Comparison of ENCODE assay signal across 38 cellular contexts in the genomic region with DNA sequence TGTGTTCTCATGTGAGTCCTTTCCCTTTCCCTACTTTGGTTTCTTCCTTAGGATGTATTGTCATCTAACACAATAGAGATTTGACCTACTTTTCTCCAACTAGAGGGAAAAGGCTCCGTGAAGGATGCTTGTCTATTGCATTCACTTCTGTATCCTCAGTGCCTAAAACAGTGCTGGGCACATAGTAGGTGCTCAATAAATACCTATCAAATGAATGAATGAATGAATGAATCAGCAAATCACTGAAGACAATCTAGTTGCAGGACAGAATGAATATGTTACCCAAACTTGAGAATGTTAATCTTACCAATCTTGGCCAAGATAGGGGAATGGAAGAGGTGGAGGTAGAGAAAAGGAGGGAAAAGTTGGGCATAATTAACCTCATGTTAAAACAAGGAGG.
"Had no signal": no experiment of that assay in that cellular context is flagged by ENCODE, and none has a peak within 500 bp of the region (broad histone marks: within the 10 kb centered on the region; RNA-seq: fewer than 3 reads in every experiment).

No MANE protein-coding gene starts in this region.

- H3K36me3 ChIP-seq: adrenal gland, cardiac muscle cell had no signal

- H3K27ac Mint-ChIP-seq: activated B cell treated with CpG ODN at 0.5 μM for 24 hours; activated CD4-positive, alpha-beta memory T cell treated with anti-CD3 and anti-CD28 coated beads for 36 hours; activated CD4-positive, alpha-beta T cell treated with anti-CD3 and anti-CD28 coated beads, Interleukin-2, amount 10 ng/mL, durations not matched to agents 24 days and 14 days; activated CD8-positive, alpha-beta T cell treated with anti-CD3 and anti-CD28 coated beads for 36 hours; activated naive CD4-positive, alpha-beta T cell treated with anti-CD3 and anti-CD28 coated beads for 36 hours; activated naive CD8-positive, alpha-beta T cell treated with anti-CD3 and anti-CD28 coated beads for 36 hours; activated T-cell treated with anti-CD3 and anti-CD28 coated beads, Interleukin-2, amount 50 U/mL, for 72 hours; activated T-helper 1 cell treated with anti-CD3 and anti-CD28 coated beads, Interleukin-12 subunit alpha, Interleukin-12 subunit beta, Interleukin-2, Interleukin-4 antibody, amounts not matched to agents 30 ng/mL and 10 ng/mL and 1 ng/mL, durations not matched to agents 14 hours and 24 hours and 36 hours; activated T-helper 17 cell treated with anti-CD3 and anti-CD28 coated beads, Interleukin-2, amount 50 U/mL, for 72 hours; T-helper 1 cell treated with Interleukin-12 subunit alpha and Interleukin-12 subunit beta and Interleukin-4 antibody, amounts not matched to agents 30 μg/mL and 1 μg/mL, for 36 hours; T-helper 2 cell treated with Interferon-gamma antibody and Interleukin-4, amounts not matched to agents 5 μg/mL and 100 μg/mL, for 36 hours had no signal

- H3K4me3 ChIP-seq: adrenal gland, cardiac muscle cell had no signal

- DNase-seq: activated B cell treated with CpG ODN at 0.5 μM for 24 hours; activated CD4-positive, alpha-beta memory T cell treated with anti-CD3 and anti-CD28 coated beads for 36 hours; activated CD4-positive, alpha-beta T cell treated with anti-CD3 and anti-CD28 coated beads for 4 hours; activated CD4-positive, alpha-beta T cell treated with anti-CD3 and anti-CD28 coated beads, Interleukin-2, amount 10 ng/mL, durations not matched to agents 24 days and 14 days; activated CD4-positive, alpha-beta T cell treated with anti-CD3 and anti-CD28 coated beads, Interleukin-2, amount 50 U/mL, for 1 hour; activated CD4-positive, alpha-beta T cell treated with anti-CD3 and anti-CD28 coated beads, Interleukin-2, amount 50 U/mL, for 4 hours; activated CD4-positive, CD25-positive, alpha-beta regulatory T cell treated with anti-CD3 and anti-CD28 coated beads, Interleukin-2, amount 50 U/mL, for 72 hours; activated CD8-positive, alpha-beta memory T cell treated with anti-CD3 and anti-CD28 coated beads, Interleukin-2, amount 50 U/mL, for 4 hours; activated CD8-positive, alpha-beta T cell treated with anti-CD3 and anti-CD28 coated beads for 36 hours; activated effector memory CD4-positive, alpha-beta T cell treated with anti-CD3 and anti-CD28 coated beads, Interleukin-2, amount 50 U/mL, for 16 hours; activated gamma-delta T cell treated with Interleukin-2 at 50 U/mL for 16 hours; activated naive CD4-positive, alpha-beta T cell; activated naive CD4-positive, alpha-beta T cell treated with anti-CD3 and anti-CD28 coated beads for 36 hours; activated naive CD4-positive, alpha-beta T cell treated with anti-CD3 and anti-CD28 coated beads, Interleukin-2, amount 50 U/mL, for 16 hours; activated naive CD8-positive, alpha-beta T cell treated with anti-CD3 and anti-CD28 coated beads for 36 hours; activated T-cell treated with anti-CD3 and anti-CD28 coated beads for 4 hours; activated T-cell treated with anti-CD3 and anti-CD28 coated beads, Interleukin-2, amount 50 U/mL, for 1 hour; activated T-cell treated with anti-CD3 and anti-CD28 coated beads, Interleukin-2, amount 50 U/mL, for 4 hours; activated T-cell treated with anti-CD3 and anti-CD28 coated beads, Interleukin-2, amount 50 U/mL, for 72 hours; adrenal gland; amniotic stem cell; aorta; caudate nucleus; cerebellar nuclear complex; T-helper 2 cell; T-helper 9 cell had no signal

- H3K27me3 ChIP-seq: adrenal gland, cardiac muscle cell had no signal

- FAIRE-seq: astrocyte, bronchial epithelial cell, TTC549 had no signal

- H3K9me3 Mint-ChIP-seq: activated B cell treated with CpG ODN at 0.5 μM for 24 hours; activated CD4-positive, alpha-beta memory T cell treated with anti-CD3 and anti-CD28 coated beads for 36 hours; activated CD8-positive, alpha-beta T cell treated with anti-CD3 and anti-CD28 coated beads for 36 hours; activated naive CD4-positive, alpha-beta T cell treated with anti-CD3 and anti-CD28 coated beads for 36 hours; activated T-cell treated with anti-CD3 and anti-CD28 coated beads, Interleukin-2, amount 50 U/mL, for 4 hours; activated T-cell treated with anti-CD3 and anti-CD28 coated beads, Interleukin-2, amount 50 U/mL, for 72 hours; activated T-helper 1 cell treated with anti-CD3 and anti-CD28 coated beads, Interleukin-12 subunit alpha, Interleukin-12 subunit beta, Interleukin-2, Interleukin-4 antibody, amounts not matched to agents 30 ng/mL and 10 ng/mL and 1 ng/mL, durations not matched to agents 14 hours and 24 hours and 36 hours; activated T-helper 17 cell treated with anti-CD3 and anti-CD28 coated beads, Interleukin-2, amount 50 U/mL, for 72 hours; central memory CD8-positive, alpha-beta T cell; T-helper 1 cell treated with Interleukin-12 subunit alpha and Interleukin-12 subunit beta and Interleukin-4 antibody, amounts not matched to agents 30 μg/mL and 1 μg/mL, for 36 hours; T-helper 2 cell treated with Interferon-gamma antibody and Interleukin-4, amounts not matched to agents 5 μg/mL and 100 μg/mL, for 36 hours had no signal

- H3K27ac ChIP-seq: adrenal gland, cardiac muscle cell, VCaP had no signal

- H3K4me1 Mint-ChIP-seq: activated B cell treated with CpG ODN at 0.5 μM for 24 hours; activated CD4-positive, alpha-beta T cell treated with anti-CD3 and anti-CD28 coated beads, Interleukin-2, amount 10 ng/mL, durations not matched to agents 24 days and 14 days; activated T-helper 17 cell treated with anti-CD3 and anti-CD28 coated beads, Interleukin-2, amount 50 U/mL, for 72 hours; central memory CD8-positive, alpha-beta T cell had no signal

- H3K36me3 Mint-ChIP-seq: activated CD4-positive, alpha-beta memory T cell treated with anti-CD3 and anti-CD28 coated beads for 36 hours; activated naive CD4-positive, alpha-beta T cell treated with anti-CD3 and anti-CD28 coated beads, Interleukin-2, amount 50 U/mL, for 72 hours; activated naive CD8-positive, alpha-beta T cell treated with anti-CD3 and anti-CD28 coated beads for 36 hours; brain had no signal

- ATAC-seq: activated CD8-positive, alpha-beta T cell treated with anti-CD3 and anti-CD28 coated beads for 36 hours; activated naive CD4-positive, alpha-beta T cell treated with anti-CD3 and anti-CD28 coated beads, Interleukin-2, amount 50 U/mL, for 72 hours; activated T-cell treated with anti-CD3 and anti-CD28 coated beads, Interleukin-2, amount 50 U/mL, for 4 hours; activated T-cell treated with anti-CD3 and anti-CD28 coated beads, Interleukin-2, amount 50 U/mL, for 72 hours; activated T-helper 17 cell treated with anti-CD3 and anti-CD28 coated beads, Interleukin-2, amount 50 U/mL, for 72 hours had no signal

- H3K27me3 Mint-ChIP-seq: activated B cell treated with CpG ODN at 0.5 μM for 24 hours; activated CD4-positive, alpha-beta memory T cell treated with anti-CD3 and anti-CD28 coated beads for 36 hours; activated CD8-positive, alpha-beta T cell treated with anti-CD3 and anti-CD28 coated beads for 36 hours; activated naive CD8-positive, alpha-beta T cell treated with anti-CD3 and anti-CD28 coated beads for 36 hours; activated T-helper 17 cell treated with anti-CD3 and anti-CD28 coated beads, Interleukin-2, amount 50 U/mL, for 72 hours; brain; central memory CD8-positive, alpha-beta T cell had no signal

- H3K4me3 Mint-ChIP-seq: activated B cell treated with CpG ODN at 0.5 μM for 24 hours; activated CD4-positive, alpha-beta memory T cell treated with anti-CD3 and anti-CD28 coated beads for 36 hours; activated CD4-positive, alpha-beta T cell treated with anti-CD3 and anti-CD28 coated beads, Interleukin-2, amount 10 ng/mL, durations not matched to agents 24 days and 14 days; activated CD8-positive, alpha-beta T cell treated with anti-CD3 and anti-CD28 coated beads for 36 hours; activated naive CD4-positive, alpha-beta T cell treated with anti-CD3 and anti-CD28 coated beads for 36 hours; activated naive CD8-positive, alpha-beta T cell treated with anti-CD3 and anti-CD28 coated beads for 36 hours; activated T-cell treated with anti-CD3 and anti-CD28 coated beads, Interleukin-2, amount 50 U/mL, for 4 hours; activated T-cell treated with anti-CD3 and anti-CD28 coated beads, Interleukin-2, amount 50 U/mL, for 72 hours; activated T-helper 1 cell treated with anti-CD3 and anti-CD28 coated beads, Interleukin-12 subunit alpha, Interleukin-12 subunit beta, Interleukin-2, Interleukin-4 antibody, amounts not matched to agents 30 ng/mL and 10 ng/mL and 1 ng/mL, durations not matched to agents 14 hours and 24 hours and 36 hours; activated T-helper 17 cell treated with anti-CD3 and anti-CD28 coated beads, Interleukin-2, amount 50 U/mL, for 72 hours; brain; central memory CD8-positive, alpha-beta T cell; T-helper 1 cell treated with Interleukin-12 subunit alpha and Interleukin-12 subunit beta and Interleukin-4 antibody, amounts not matched to agents 30 μg/mL and 1 μg/mL, for 36 hours; T-helper 2 cell treated with Interferon-gamma antibody and Interleukin-4, amounts not matched to agents 5 μg/mL and 100 μg/mL, for 36 hours had no signal

- H3K9me3 ChIP-seq: adrenal gland had no signal
